12 cellular contexts compared by ENCODE assay signal in the genomic region with DNA sequence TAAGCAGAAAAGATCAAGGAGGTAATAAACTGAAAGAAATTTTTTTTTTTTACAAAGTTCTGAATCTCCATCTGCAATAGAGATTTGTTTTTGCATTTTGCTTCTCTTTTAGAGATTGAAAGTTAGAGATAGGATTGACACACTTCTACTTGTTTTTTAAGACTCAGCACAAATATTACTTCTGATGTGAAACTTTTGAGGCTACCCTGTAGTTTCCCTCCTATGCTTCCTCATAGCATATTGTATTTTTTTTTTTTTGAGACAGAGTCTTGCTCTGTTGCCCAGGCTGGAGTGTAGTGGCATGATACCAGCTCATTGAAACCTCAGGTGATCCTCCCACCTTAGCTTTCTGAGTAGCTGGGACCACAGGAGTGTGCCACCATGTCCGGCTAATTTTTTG.
DNase-seq lines count a peak whose midpoint lies in the region; ATAC-seq and TF ChIP-seq lines count a peak whose summit lies in the region.
"Had no signal": no experiment of that assay in that cellular context is flagged by ENCODE, and none has a peak within 500 bp of the region (broad histone marks: within the 10 kb centered on the region; RNA-seq: fewer than 3 reads in every experiment).

No MANE protein-coding gene starts in this region.

- no peaks in the 10 kb centered on the region for H4K20me1 ChIP-seq in OCI-LY1 (ENCODE audit: insufficient read depth, low read length)

- H3K4me3 ChIP-seq in OCI-LY1 (ENCODE audit: low read depth, low read length, poor library complexity, severe bottlenecking) (no peak overlapping the region), neutrophil (ENCODE audit: low read depth in 1 of 2, low read length in 1 of 2) (no peak overlapping the region)
- H3K4me3 ChIP-seq: right lobe of liver had no signal

- TF ChIP-seq POLR2A in GM18505 (IDR thresholded peaks at IDR 0.05; ENCODE audit: borderline replicate concordance, extremely low read depth, insufficient read depth, insufficient read length) = no peak
- TF ChIP-seq POLR2A in erythroblast (IDR thresholded peaks at IDR 0.05; ENCODE audit: low read length) = no peak

- CTCF ChIA-PET in RWPE1 (lab: Yijun Ruan, JAX) = interaction anchor here (1.1 kb wide), 1 partner anchor 10 kb away, joined by 3 read pairs; no protein-coding TSS in a partner anchor

- no peaks in the 10 kb centered on the region for H3K9me2 ChIP-seq in OCI-LY1 (ENCODE audit: low read depth, low read length)

- POLR2A ChIA-PET in RWPE1 (lab: Yijun Ruan, JAX; ENCODE audit: low non-redundant PET) = no interaction called here

- TF ChIP-seq CTCF in OCI-LY1 (IDR thresholded peaks at IDR 0.05; ENCODE audit: low read length) (no peak), neutrophil (IDR thresholded peaks at IDR 0.05) (no peak), RWPE1 (conservative IDR thresholded peaks at IDR 0.05; ENCODE audit: low read depth) (no peak)

- H3K9me3 ChIP-seq in OCI-LY1 (ENCODE audit: low read length) = no peaks in the 10 kb centered on the region
- H3K9me3 ChIP-seq in neutrophil = no peaks in the 10 kb centered on the region
- H3K9me3 ChIP-seq: right lobe of liver had no signal

- no peaks in the 10 kb centered on the region; the same call in none of the 2 replicates for H3F3A ChIP-seq in OCI-LY1 (ENCODE audit: insufficient read depth, low read length)

- H3K4me1 ChIP-seq in OCI-LY1 (ENCODE audit: insufficient read depth, low read length, severe bottlenecking) (peaks cover 23% of the 10 kb centered on the region), neutrophil (ENCODE audit: control insufficient read depth in 1 of 2, insufficient read depth in 1 of 2, low read depth in 1 of 2, low read length in 1 of 2) (peaks cover 51 to 54% of the 10 kb centered on the region in 2 experiments)
- H3K4me1 ChIP-seq: right lobe of liver had no signal

- H3K27me3 ChIP-seq in OCI-LY1 (ENCODE audit: insufficient read depth, low read length) (no peaks in the 10 kb centered on the region), neutrophil (no peaks in the 10 kb centered on the region)
- H3K27me3 ChIP-seq: right lobe of liver had no signal

- peak overlapping the region; percentile 24; the same call in 1 of the 2 replicates for H3K9ac ChIP-seq in OCI-LY1 (ENCODE audit: low read length)

- H2AFZ ChIP-seq in OCI-LY1 (ENCODE audit: low read length) = peak overlapping the region; percentile 47

- no peaks in the 10 kb centered on the region for H3K79me2 ChIP-seq in OCI-LY1 (ENCODE audit: insufficient read depth, low read length)

- no peak overlapping the region for H3K4me2 ChIP-seq in OCI-LY1 (ENCODE audit: low read length)

- H3K36me3 ChIP-seq in OCI-LY1 (ENCODE audit: insufficient read depth, low read length) = no peaks in the 10 kb centered on the region
- no peaks in the 10 kb centered on the region for H3K36me3 ChIP-seq in neutrophil
- H3K36me3 ChIP-seq: right lobe of liver had no signal

- H3K27ac ChIP-seq in OCI-LY1 (ENCODE audit: low read depth, low read length, poor library complexity, severe bottlenecking) (peak overlapping the region; percentile 10), neutrophil (peak overlapping the region; percentile 95), RWPE1 (no peak overlapping the region)

- peak; percentile 42 for ATAC-seq in GM18505 (IDR thresholded peaks at IDR 0.05; ENCODE audit: unreplicated experiment)
- ATAC-seq in GM21723 (IDR thresholded peaks at IDR 0.05; ENCODE audit: unreplicated experiment) = peak; percentile 71
- ATAC-seq: left colon had no signal

- no peak for DNase-seq in cerebellar cortex (ENCODE audit: low spot score)
- DNase-seq in NCI-H2081 treated with DMSO at 0.1 percent for 48 hours (lab: John Stamatoyannopoulos, UW) = no peak
- no peak for DNase-seq in erythroblast (lab: John Stamatoyannopoulos, UW)
- no peak for DNase-seq in RWPE1 (ENCODE audit: low spot score)
- DNase-seq: H7, Karpas-422, left colon, right lobe of liver had no signal
